In the genomic region with DNA sequence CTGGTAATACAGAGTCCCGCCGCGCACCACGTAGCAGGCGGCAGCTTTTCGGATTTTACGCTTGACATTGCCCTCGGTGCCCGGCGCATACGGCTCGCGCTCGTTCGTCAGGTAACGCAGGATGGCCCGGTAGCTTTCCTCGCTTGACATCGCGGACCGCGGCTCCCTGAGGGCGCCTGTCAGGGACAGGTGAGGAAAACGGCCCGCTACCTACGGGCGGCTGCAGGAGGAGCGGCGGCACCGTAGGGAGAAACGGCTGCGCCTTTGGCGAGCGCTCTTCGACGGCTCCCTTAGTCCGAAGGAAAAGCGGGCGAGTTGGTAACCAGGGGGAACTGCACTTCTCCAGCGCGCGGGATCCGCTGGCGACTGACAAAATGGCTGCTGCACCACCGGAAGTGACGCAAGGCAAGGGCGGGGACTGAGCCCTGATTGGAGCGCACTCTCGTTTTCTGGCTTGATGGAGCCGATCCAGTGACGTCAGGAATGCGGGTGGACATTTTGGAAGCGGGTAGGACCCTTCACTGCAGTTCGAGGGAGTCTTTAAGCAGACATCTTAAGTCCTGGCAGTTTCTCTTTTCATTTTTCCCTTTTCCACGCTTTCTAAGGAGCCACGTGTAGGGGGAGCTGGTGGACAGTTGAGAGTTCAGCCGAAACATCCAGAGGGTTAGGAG, we compare ENCODE assay signal across 1 cellular context.
TF ChIP-seq lines count a peak whose summit lies in the region.

A gene with protein sequence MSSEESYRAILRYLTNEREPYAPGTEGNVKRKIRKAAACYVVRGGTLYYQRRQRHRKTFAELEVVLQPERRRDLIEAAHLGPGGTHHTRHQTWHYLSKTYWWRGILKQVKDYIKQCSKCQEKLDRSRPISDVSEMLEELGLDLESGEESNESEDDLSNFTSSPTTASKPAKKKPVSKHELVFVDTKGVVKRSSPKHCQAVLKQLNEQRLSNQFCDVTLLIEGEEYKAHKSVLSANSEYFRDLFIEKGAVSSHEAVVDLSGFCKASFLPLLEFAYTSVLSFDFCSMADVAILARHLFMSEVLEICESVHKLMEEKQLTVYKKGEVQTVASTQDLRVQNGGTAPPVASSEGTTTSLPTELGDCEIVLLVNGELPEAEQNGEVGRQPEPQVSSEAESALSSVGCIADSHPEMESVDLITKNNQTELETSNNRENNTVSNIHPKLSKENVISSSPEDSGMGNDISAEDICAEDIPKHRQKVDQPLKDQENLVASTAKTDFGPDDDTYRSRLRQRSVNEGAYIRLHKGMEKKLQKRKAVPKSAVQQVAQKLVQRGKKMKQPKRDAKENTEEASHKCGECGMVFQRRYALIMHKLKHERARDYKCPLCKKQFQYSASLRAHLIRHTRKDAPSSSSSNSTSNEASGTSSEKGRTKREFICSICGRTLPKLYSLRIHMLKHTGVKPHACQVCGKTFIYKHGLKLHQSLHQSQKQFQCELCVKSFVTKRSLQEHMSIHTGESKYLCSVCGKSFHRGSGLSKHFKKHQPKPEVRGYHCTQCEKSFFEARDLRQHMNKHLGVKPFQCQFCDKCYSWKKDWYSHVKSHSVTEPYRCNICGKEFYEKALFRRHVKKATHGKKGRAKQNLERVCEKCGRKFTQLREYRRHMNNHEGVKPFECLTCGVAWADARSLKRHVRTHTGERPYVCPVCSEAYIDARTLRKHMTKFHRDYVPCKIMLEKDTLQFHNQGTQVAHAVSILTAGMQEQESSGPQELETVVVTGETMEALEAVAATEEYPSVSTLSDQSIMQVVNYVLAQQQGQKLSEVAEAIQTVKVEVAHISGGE (minus strand): TSS at position 368 of the 671 bp plus-strand sequence. CDS start 218 bp downstream, at position 150.

TF ChIP-seq in A549, 52 proteins besides CTCF, POLR2A, EP300 and RAD21 (continued from another document):
- TF ChIP-seq NR3C1 (IDR thresholded peaks at IDR 0.05) = no peak
- TF ChIP-seq, protein P1, sequence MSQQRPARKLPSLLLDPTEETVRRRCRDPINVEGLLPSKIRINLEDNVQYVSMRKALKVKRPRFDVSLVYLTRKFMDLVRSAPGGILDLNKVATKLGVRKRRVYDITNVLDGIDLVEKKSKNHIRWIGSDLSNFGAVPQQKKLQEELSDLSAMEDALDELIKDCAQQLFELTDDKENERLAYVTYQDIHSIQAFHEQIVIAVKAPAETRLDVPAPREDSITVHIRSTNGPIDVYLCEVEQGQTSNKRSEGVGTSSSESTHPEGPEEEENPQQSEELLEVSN (IDR thresholded peaks at IDR 0.05; ENCODE audit: borderline replicate concordance, low read depth) = 0 out of 2 replicates have a peak, but pooled peaks have one; percentile 40
- no peak for TF ChIP-seq JUNB (IDR thresholded peaks at IDR 0.05)
- TF ChIP-seq NFE2L2 (conservative IDR thresholded peaks at IDR 0.05; ENCODE audit: low read length) = no peak
- TF ChIP-seq HEYL (CRISPR knock-in tag; IDR thresholded peaks at IDR 0.05) = no peak
- TF ChIP-seq, protein P2, sequence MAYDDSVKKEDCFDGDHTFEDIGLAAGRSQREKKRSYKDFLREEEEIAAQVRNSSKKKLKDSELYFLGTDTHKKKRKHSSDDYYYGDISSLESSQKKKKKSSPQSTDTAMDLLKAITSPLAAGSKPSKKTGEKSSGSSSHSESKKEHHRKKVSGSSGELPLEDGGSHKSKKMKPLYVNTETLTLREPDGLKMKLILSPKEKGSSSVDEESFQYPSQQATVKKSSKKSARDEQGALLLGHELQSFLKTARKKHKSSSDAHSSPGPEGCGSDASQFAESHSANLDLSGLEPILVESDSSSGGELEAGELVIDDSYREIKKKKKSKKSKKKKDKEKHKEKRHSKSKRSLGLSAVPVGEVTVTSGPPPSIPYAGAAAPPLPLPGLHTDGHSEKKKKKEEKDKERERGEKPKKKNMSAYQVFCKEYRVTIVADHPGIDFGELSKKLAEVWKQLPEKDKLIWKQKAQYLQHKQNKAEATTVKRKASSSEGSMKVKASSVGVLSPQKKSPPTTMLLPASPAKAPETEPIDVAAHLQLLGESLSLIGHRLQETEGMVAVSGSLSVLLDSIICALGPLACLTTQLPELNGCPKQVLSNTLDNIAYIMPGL (CRISPR knock-in tag; IDR thresholded peaks at IDR 0.05; ENCODE audit: borderline replicate concordance) = no peak
- no peak for TF ChIP-seq EHF (CRISPR knock-in tag; IDR thresholded peaks at IDR 0.05)
- TF ChIP-seq ZSCAN20 (CRISPR knock-in tag; IDR thresholded peaks at IDR 0.05) = no peak
- TF ChIP-seq ZC3H11A (IDR thresholded peaks at IDR 0.05) = no peak
- no peak for TF ChIP-seq RNF2 (IDR thresholded peaks at IDR 0.05; ENCODE audit: borderline replicate concordance, low read depth)
- 0 out of 3 replicates have a peak, but pooled peaks have one; percentile 17 for TF ChIP-seq SMC3 (IDR thresholded peaks at IDR 0.05)
- TF ChIP-seq POLR2AphosphoS2 (conservative IDR thresholded peaks at IDR 0.05; ENCODE audit: low read length) = no peak; the same call in 1 of the 2 replicates
- TF ChIP-seq RFX5 (IDR thresholded peaks at IDR 0.05) = no peak
- no peak for TF ChIP-seq HOXB13 (CRISPR knock-in tag; IDR thresholded peaks at IDR 0.05; ENCODE audit: low read depth)
- no peak for TF ChIP-seq ZNF302 (CRISPR knock-in tag; IDR thresholded peaks at IDR 0.05)
- TF ChIP-seq, protein P3, sequence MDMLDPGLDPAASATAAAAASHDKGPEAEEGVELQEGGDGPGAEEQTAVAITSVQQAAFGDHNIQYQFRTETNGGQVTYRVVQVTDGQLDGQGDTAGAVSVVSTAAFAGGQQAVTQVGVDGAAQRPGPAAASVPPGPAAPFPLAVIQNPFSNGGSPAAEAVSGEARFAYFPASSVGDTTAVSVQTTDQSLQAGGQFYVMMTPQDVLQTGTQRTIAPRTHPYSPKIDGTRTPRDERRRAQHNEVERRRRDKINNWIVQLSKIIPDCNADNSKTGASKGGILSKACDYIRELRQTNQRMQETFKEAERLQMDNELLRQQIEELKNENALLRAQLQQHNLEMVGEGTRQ (IDR thresholded peaks at IDR 0.05) = peak; percentile 33; the same call in 1 of the 2 replicates
- TF ChIP-seq, protein P4, sequence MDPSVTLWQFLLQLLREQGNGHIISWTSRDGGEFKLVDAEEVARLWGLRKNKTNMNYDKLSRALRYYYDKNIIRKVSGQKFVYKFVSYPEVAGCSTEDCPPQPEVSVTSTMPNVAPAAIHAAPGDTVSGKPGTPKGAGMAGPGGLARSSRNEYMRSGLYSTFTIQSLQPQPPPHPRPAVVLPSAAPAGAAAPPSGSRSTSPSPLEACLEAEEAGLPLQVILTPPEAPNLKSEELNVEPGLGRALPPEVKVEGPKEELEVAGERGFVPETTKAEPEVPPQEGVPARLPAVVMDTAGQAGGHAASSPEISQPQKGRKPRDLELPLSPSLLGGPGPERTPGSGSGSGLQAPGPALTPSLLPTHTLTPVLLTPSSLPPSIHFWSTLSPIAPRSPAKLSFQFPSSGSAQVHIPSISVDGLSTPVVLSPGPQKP (IDR thresholded peaks at IDR 0.05; ENCODE audit: low read depth, low read length) = no peak
- TF ChIP-seq RCOR1 (IDR thresholded peaks at IDR 0.05; ENCODE audit: low read depth, low read length) = no peak
- no peak for TF ChIP-seq RARB (CRISPR knock-in tag; IDR thresholded peaks at IDR 0.05)
- no peak for TF ChIP-seq EHMT2 (IDR thresholded peaks at IDR 0.05; ENCODE audit: low read depth)
- TF ChIP-seq ESRRA (IDR thresholded peaks at IDR 0.05; ENCODE audit: borderline replicate concordance, low read length) = no peak
- 0 out of 2 replicates have a peak, but pooled peaks have one; percentile 36 for TF ChIP-seq TP53 (CRISPR knock-in tag; IDR thresholded peaks at IDR 0.05)
- no peak for TF ChIP-seq NPAS2 (CRISPR knock-in tag; IDR thresholded peaks at IDR 0.05; ENCODE audit: borderline replicate concordance)
- TF ChIP-seq SREBF2 (IDR thresholded peaks at IDR 0.05) = no peak
- TF ChIP-seq, protein P5, sequence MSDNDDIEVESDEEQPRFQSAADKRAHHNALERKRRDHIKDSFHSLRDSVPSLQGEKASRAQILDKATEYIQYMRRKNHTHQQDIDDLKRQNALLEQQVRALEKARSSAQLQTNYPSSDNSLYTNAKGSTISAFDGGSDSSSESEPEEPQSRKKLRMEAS (IDR thresholded peaks at IDR 0.05) = peak; percentile 83
- no peak for TF ChIP-seq CHD2 (IDR thresholded peaks at IDR 0.05; ENCODE audit: low read length, partially characterized antibody)
- TF ChIP-seq, protein P6, sequence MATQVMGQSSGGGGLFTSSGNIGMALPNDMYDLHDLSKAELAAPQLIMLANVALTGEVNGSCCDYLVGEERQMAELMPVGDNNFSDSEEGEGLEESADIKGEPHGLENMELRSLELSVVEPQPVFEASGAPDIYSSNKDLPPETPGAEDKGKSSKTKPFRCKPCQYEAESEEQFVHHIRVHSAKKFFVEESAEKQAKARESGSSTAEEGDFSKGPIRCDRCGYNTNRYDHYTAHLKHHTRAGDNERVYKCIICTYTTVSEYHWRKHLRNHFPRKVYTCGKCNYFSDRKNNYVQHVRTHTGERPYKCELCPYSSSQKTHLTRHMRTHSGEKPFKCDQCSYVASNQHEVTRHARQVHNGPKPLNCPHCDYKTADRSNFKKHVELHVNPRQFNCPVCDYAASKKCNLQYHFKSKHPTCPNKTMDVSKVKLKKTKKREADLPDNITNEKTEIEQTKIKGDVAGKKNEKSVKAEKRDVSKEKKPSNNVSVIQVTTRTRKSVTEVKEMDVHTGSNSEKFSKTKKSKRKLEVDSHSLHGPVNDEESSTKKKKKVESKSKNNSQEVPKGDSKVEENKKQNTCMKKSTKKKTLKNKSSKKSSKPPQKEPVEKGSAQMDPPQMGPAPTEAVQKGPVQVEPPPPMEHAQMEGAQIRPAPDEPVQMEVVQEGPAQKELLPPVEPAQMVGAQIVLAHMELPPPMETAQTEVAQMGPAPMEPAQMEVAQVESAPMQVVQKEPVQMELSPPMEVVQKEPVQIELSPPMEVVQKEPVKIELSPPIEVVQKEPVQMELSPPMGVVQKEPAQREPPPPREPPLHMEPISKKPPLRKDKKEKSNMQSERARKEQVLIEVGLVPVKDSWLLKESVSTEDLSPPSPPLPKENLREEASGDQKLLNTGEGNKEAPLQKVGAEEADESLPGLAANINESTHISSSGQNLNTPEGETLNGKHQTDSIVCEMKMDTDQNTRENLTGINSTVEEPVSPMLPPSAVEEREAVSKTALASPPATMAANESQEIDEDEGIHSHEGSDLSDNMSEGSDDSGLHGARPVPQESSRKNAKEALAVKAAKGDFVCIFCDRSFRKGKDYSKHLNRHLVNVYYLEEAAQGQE (IDR thresholded peaks at IDR 0.05) = no peak
- TF ChIP-seq MYC (IDR thresholded peaks at IDR 0.05; ENCODE audit: borderline replicate concordance, low read length) = peak; percentile 95
- TF ChIP-seq JUN (IDR thresholded peaks at IDR 0.05) = peak; percentile 65 to 74
- TF ChIP-seq KDM1A (IDR thresholded peaks at IDR 0.05; ENCODE audit: low read depth) = no peak
- TF ChIP-seq PHF8 (IDR thresholded peaks at IDR 0.05; ENCODE audit: borderline replicate concordance, low read depth) = peak; percentile 47; the same call in 1 of the 2 replicates
- no peak for TF ChIP-seq GATA3 (IDR thresholded peaks at IDR 0.05; ENCODE audit: borderline replicate concordance)
- TF ChIP-seq ZFP36 (IDR thresholded peaks at IDR 0.05; ENCODE audit: borderline replicate concordance, partially characterized antibody) = no peak
- TF ChIP-seq, protein P7, sequence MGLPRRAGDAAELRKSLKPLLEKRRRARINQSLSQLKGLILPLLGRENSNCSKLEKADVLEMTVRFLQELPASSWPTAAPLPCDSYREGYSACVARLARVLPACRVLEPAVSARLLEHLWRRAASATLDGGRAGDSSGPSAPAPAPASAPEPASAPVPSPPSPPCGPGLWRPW (IDR thresholded peaks at IDR 0.05) = no peak
- no peak for TF ChIP-seq BHLHE40 (IDR thresholded peaks at IDR 0.05; ENCODE audit: low read depth, low read length)
- TF ChIP-seq CBX8 (IDR thresholded peaks at IDR 0.05) = no peak
- TF ChIP-seq HOXA7 (CRISPR knock-in tag; IDR thresholded peaks at IDR 0.05) = no peak
- peak in 1 of 2 experiments; percentile 23; a peak in 1 of 4 replicates for TF ChIP-seq CEBPB (IDR thresholded peaks at IDR 0.05)
TF ChIP-seq in A549: peak in this region for 12.
